10 cellular contexts compared by ENCODE assay signal in genomic region chr19:6828698-6829633, GRCh38. TPM values are rescaled to one million over a fixed set of nuclear protein-coding genes. Genes with fewer than 3 reads are reported as not detected.
DNase-seq lines count a peak whose midpoint lies in the region; ATAC-seq and TF ChIP-seq lines count a peak whose summit lies in the region.
"Had no signal": no experiment of that assay in that cellular context is flagged by ENCODE, and none has a peak within 500 bp of the region (broad histone marks: within the 10 kb centered on the region; RNA-seq: fewer than 3 reads in every experiment).

No MANE protein-coding gene starts in this region.

- H3K27me3 ChIP-seq in osteoblast (ENCODE audit: insufficient read depth, low read length) = no peaks in the 10 kb centered on the region

- no peak for TF ChIP-seq CTCF in osteoblast (IDR thresholded peaks at IDR 0.05; ENCODE audit: extremely low read depth, low read depth, low read length)

- no peak for ATAC-seq in Right ventricle myocardium superior (ENCODE audit: poor library complexity)

- H2AFZ ChIP-seq in osteoblast (ENCODE audit: low read length) = no peak overlapping the region

- intact Hi-C loops in Right ventricle myocardium superior (cut with DNase I) = no loop called here
- intact Hi-C loops in cardiac septum (cut with DNase I) = no loop called here

- H3K4me1 ChIP-seq in osteoblast (ENCODE audit: insufficient read depth, low read length) = no peaks in the 10 kb centered on the region

- H3K9me3 ChIP-seq in osteoblast (ENCODE audit: low read depth, low read length) = no peaks in the 10 kb centered on the region

- no peaks in the 10 kb centered on the region for H3K36me3 ChIP-seq in osteoblast (ENCODE audit: insufficient read depth, low read length)

- no peak overlapping the region for H3K27ac ChIP-seq in osteoblast (ENCODE audit: low read depth, low read length)

- no peaks in the 10 kb centered on the region for H4K20me1 ChIP-seq in osteoblast (ENCODE audit: insufficient read depth, low read length)

- H3K4me2 ChIP-seq in osteoblast (ENCODE audit: insufficient read depth, low read length) = no peak overlapping the region

- H3K79me2 ChIP-seq in osteoblast (ENCODE audit: insufficient read depth, low read length) = no peaks in the 10 kb centered on the region

- peak; percentile 69 for DNase-seq in ELF-1 (ENCODE audit: low read depth, low spot score)
- DNase-seq in M059J (ENCODE audit: low read depth) = peak; percentile 11
- DNase-seq in activated T-cell treated with anti-CD3 and anti-CD28 coated beads, Interleukin-2, amount 50 U/mL, for 48 hours = peak; percentile 71 to 78
- peak; percentile 67 for DNase-seq in osteoblast (ENCODE audit: insufficient read length, low spot score, missing footprints)
- no peak for DNase-seq in NCI-H82 treated with DMSO at 0.1 percent for 48 hours (lab: John Stamatoyannopoulos, UW; ENCODE audit: unreplicated experiment)
- no peak for DNase-seq in Right ventricle myocardium superior
- DNase-seq in NCI-H446 (lab: John Stamatoyannopoulos, UW) = no peak
- DNase-seq in cardiac septum (ENCODE audit: low spot score) = no peak
- DNase-seq: amniotic stem cell had no signal

- H3K4me3 ChIP-seq in osteoblast (ENCODE audit: insufficient read depth, low read length) = no peak overlapping the region

RNA-seq across cellular contexts. Expression of gene VAV1, which starts 56.5 kb away (rescaled TPM):
- not detected in 2 replicates for total RNA-seq in M059J (2014; rRNA removed; shearing (Covaris generic))
- total RNA-seq in osteoblast (0.36 TPM in 1 of 2 replicates, not detected in the other), Right ventricle myocardium superior (2.8 TPM), cardiac septum (1.5 TPM)
- total RNA-seq: myocyte had no signal

RNA-seq across cellular contexts. Expression of gene ADGRE1, which starts 58.4 kb away (rescaled TPM):
- total RNA-seq in M059J (2014; rRNA removed; shearing (Covaris generic)) = 0.79 and 0.89 TPM in 2 replicates
- total RNA-seq in osteoblast (not detected in 2 replicates), Right ventricle myocardium superior (0.24 TPM), cardiac septum (0.62 TPM)
- total RNA-seq: myocyte had no signal

Comparison
In these comparisons a context has a peak if more than half of its experiments do, and no peak if none do; other contexts are left out.
1. DNase-seq: peak in ELF-1 (single experiment), M059J (single experiment), activated T-cell treated with anti-CD3 and anti-CD28 coated beads, Interleukin-2, amount 50 U/mL, for 48 hours (2 of 2) and osteoblast (single experiment); none in NCI-H82 treated with DMSO at 0.1 percent for 48 hours (single experiment), Right ventricle myocardium superior (single experiment), NCI-H446 (0 of 2) and cardiac septum (single experiment).